11 cellular contexts compared by ENCODE assay signal in the genomic region with DNA sequence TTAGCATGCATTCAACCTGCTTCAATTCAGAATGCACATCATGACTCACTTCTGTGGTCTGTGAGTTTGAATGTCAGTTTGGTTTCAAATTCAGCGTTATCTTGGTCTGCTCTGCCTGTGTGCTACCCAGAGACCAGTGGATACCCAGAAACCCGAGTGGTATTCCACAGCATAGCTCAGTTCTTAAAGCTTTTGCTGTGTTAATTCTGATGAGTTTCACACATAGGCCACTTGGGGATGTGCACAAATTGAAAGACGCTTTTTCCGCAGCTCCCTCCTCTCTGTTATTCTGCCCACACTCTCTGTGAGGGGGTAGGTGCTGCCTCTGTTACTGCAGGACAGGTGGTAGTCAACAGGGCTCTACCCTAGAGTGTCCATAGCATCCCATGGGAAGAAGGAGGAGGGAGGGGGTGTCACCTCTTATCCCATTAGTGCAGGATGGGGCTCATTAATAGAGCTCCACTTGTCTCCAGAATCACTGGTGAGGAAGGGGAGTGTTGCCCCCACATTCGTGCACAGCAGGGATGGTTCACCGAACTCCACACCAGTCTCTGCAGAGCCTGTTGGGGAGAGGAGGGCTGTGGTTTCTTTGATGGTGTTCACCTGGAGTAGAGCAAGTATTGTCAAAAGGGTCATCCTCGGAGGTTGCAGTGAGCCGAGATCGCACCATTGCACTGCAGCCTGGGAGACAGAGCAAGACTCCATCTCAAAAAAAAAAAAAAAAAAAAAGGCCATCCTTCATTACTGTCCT. TPM values are rescaled to one million over a fixed set of nuclear protein-coding genes. Genes with fewer than 3 reads are reported as not detected.
DNase-seq lines count a peak whose midpoint lies in the region; ATAC-seq lines count a peak whose summit lies in the region.
"Had no signal": no experiment of that assay in that cellular context is flagged by ENCODE, and none has a peak within 500 bp of the region (broad histone marks: within the 10 kb centered on the region; RNA-seq: fewer than 3 reads in every experiment).

No MANE protein-coding gene starts in this region.

- H3K27ac Mint-ChIP-seq in T-helper 17 cell = peak overlapping the region; percentile 86

- H3K27me3 Mint-ChIP-seq in T-helper 17 cell = no peaks in the 10 kb centered on the region

- H3K36me3 Mint-ChIP-seq in T-helper 17 cell (ENCODE audit: low read depth) = peaks cover 5% of the 10 kb centered on the region

- peak; percentile 53 for ATAC-seq in T-helper 17 cell
- no peak for ATAC-seq in GM18498 (IDR thresholded peaks at IDR 0.05; ENCODE audit: unreplicated experiment)

- in situ Hi-C loops in G401 (cut with HindIII; ENCODE audit: low sequenced_read_pairs) = no loop called here

- peak; percentile 45 for DNase-seq in NK-92 treated with Interleukin-12 subunit alpha and Interleukin-12 subunit beta, amount 100 ng/mL, for 24 hours (lab: John Stamatoyannopoulos, UW)
- DNase-seq in NK-92 (lab: John Stamatoyannopoulos, UW; ENCODE audit: unreplicated experiment) (no peak), T-helper 17 cell (no peak), astrocyte of the hippocampus (ENCODE audit: low read depth, low spot score) (peak; percentile 75), G401 (ENCODE audit: low spot score) (no peak), GM19238 (ENCODE audit: insufficient read length, low spot score) (no peak)
- peak; percentile 43 for DNase-seq in stimulated activated CD4-positive, alpha-beta T cell treated with anti-CD3 and anti-CD28 coated beads, Interleukin-1b, Interleukin-23, amount 100 ng/mL, for 48 hours
- DNase-seq: central memory CD4-positive, alpha-beta T cell; SJCRH30 had no signal

- H3K4me3 Mint-ChIP-seq in T-helper 17 cell = peak overlapping the region; percentile 31
- H3K4me3 Mint-ChIP-seq: neural crest cell had no signal

- H3K4me1 Mint-ChIP-seq in T-helper 17 cell = peaks cover 26% of the 10 kb centered on the region
- H3K4me1 Mint-ChIP-seq: neural crest cell had no signal

- no peaks in the 10 kb centered on the region for H3K9me3 ChIP-seq in T-helper 17 cell (ENCODE audit: control insufficient read depth, low read length, poor library complexity, severe bottlenecking)
- H3K9me3 ChIP-seq: SJCRH30 had no signal

RNA-seq across cellular contexts. Expression of a gene that starts 29.2 kb away (rescaled TPM):
- total RNA-seq in T-helper 17 cell = 1 to 10 TPM; 1.2 to 2.3 TPM
- total RNA-seq in G401 (2014; rRNA removed; shearing (Covaris generic)) = 0.49 and 2.0 TPM in 2 replicates

RNA-seq across cellular contexts. Expression of a gene that starts 34.8 kb away (rescaled TPM):
- total RNA-seq in T-helper 17 cell = 100 to 1,000 TPM in 1 of 2 donors, 10 to 100 TPM in 1; 77.9 to 113 TPM
- 158 and 170 TPM in 2 replicates for total RNA-seq in G401 (2014; rRNA removed; shearing (Covaris generic))

Comparison
In these comparisons a context has a peak if more than half of its experiments do, and no peak if none do; other contexts are left out.
1. DNase-seq: peak in NK-92 treated with Interleukin-12 subunit alpha and Interleukin-12 subunit beta, amount 100 ng/mL, for 24 hours (single experiment), astrocyte of the hippocampus (single experiment) and stimulated activated CD4-positive, alpha-beta T cell treated with anti-CD3 and anti-CD28 coated beads, Interleukin-1b, Interleukin-23, amount 100 ng/mL, for 48 hours (single experiment); none in NK-92 (single experiment), T-helper 17 cell (0 of 3), G401 (single experiment) and GM19238 (single experiment).